ENCODE assay signal across 26 cellular contexts in genomic region chr4:170591076-170591475, GRCh38.
"Had no signal": no experiment of that assay in that cellular context is flagged by ENCODE, and none has a peak within 500 bp of the region (broad histone marks: within the 10 kb centered on the region; RNA-seq: fewer than 3 reads in every experiment).

No MANE protein-coding gene starts in this region.

- H3K27me3 Mint-ChIP-seq: activated CD4-positive, alpha-beta memory T cell treated with anti-CD3 and anti-CD28 coated beads for 36 hours; activated naive CD8-positive, alpha-beta T cell treated with anti-CD3 and anti-CD28 coated beads, Interleukin-2, amount 50 U/mL, for 24 hours; naive thymus-derived CD4-positive, alpha-beta T cell; stimulated activated memory B cell treated with anti-CD40 and anti-IgM and Interleukin-4, amounts not matched to agents 10 μg/mL and 1 μg/mL and 100 μg/mL, for 72 hours had no signal

- H3K9me3 Mint-ChIP-seq: activated T-helper 1 cell treated with anti-CD3 and anti-CD28 coated beads, Interleukin-12 subunit alpha, Interleukin-12 subunit beta, Interleukin-2, Interleukin-4 antibody, amounts not matched to agents 30 ng/mL and 10 ng/mL and 1 ng/mL, durations not matched to agents 14 hours and 24 hours and 36 hours; neural crest cell; stimulated activated memory B cell treated with anti-CD40 and anti-IgM and Interleukin-4, amounts not matched to agents 10 μg/mL and 1 μg/mL and 100 μg/mL, for 72 hours; T-helper 1 cell treated with Interleukin-12 subunit alpha and Interleukin-12 subunit beta and Interleukin-4 antibody, amounts not matched to agents 30 μg/mL and 1 μg/mL, for 36 hours had no signal

- H3K27ac Mint-ChIP-seq: activated CD4-positive, alpha-beta memory T cell treated with anti-CD3 and anti-CD28 coated beads for 36 hours; activated naive CD8-positive, alpha-beta T cell treated with anti-CD3 and anti-CD28 coated beads, Interleukin-2, amount 50 U/mL, for 24 hours; activated T-helper 1 cell treated with anti-CD3 and anti-CD28 coated beads, Interleukin-12 subunit alpha, Interleukin-12 subunit beta, Interleukin-2, Interleukin-4 antibody, amounts not matched to agents 30 ng/mL and 10 ng/mL and 1 ng/mL, durations not matched to agents 14 hours and 24 hours and 36 hours; naive thymus-derived CD4-positive, alpha-beta T cell; stimulated activated memory B cell treated with anti-CD40 and anti-IgM and Interleukin-4, amounts not matched to agents 10 μg/mL and 1 μg/mL and 100 μg/mL, for 72 hours; T-helper 1 cell treated with Interleukin-12 subunit alpha and Interleukin-12 subunit beta and Interleukin-4 antibody, amounts not matched to agents 30 μg/mL and 1 μg/mL, for 36 hours had no signal

- H3K4me3 ChIP-seq: esophagus muscularis mucosa, heart left ventricle, right lobe of liver, skin epidermis, stomach, transverse colon, uterus had no signal

- H3K36me3 Mint-ChIP-seq: activated CD4-positive, alpha-beta memory T cell treated with anti-CD3 and anti-CD28 coated beads for 36 hours; naive thymus-derived CD4-positive, alpha-beta T cell; stimulated activated memory B cell treated with anti-CD40 and anti-IgM and Interleukin-4, amounts not matched to agents 10 μg/mL and 1 μg/mL and 100 μg/mL, for 72 hours had no signal

- H3K27ac ChIP-seq: brain microvascular endothelial cell, esophagus muscularis mucosa, heart left ventricle, right lobe of liver, skin epidermis, stomach, transverse colon, uterus had no signal

- H3K4me3 Mint-ChIP-seq: activated CD4-positive, alpha-beta memory T cell treated with anti-CD3 and anti-CD28 coated beads for 36 hours; activated naive CD8-positive, alpha-beta T cell treated with anti-CD3 and anti-CD28 coated beads, Interleukin-2, amount 50 U/mL, for 24 hours; activated T-helper 1 cell treated with anti-CD3 and anti-CD28 coated beads, Interleukin-12 subunit alpha, Interleukin-12 subunit beta, Interleukin-2, Interleukin-4 antibody, amounts not matched to agents 30 ng/mL and 10 ng/mL and 1 ng/mL, durations not matched to agents 14 hours and 24 hours and 36 hours; naive thymus-derived CD4-positive, alpha-beta T cell; neural crest cell; stimulated activated memory B cell treated with anti-CD40 and anti-IgM and Interleukin-4, amounts not matched to agents 10 μg/mL and 1 μg/mL and 100 μg/mL, for 72 hours; T-helper 1 cell treated with Interleukin-12 subunit alpha and Interleukin-12 subunit beta and Interleukin-4 antibody, amounts not matched to agents 30 μg/mL and 1 μg/mL, for 36 hours had no signal

- H3K27me3 ChIP-seq: brain microvascular endothelial cell, esophagus muscularis mucosa, heart left ventricle, right lobe of liver, stomach, transverse colon, uterus had no signal

- DNase-seq: activated CD4-positive, alpha-beta memory T cell treated with anti-CD3 and anti-CD28 coated beads for 36 hours; activated CD4-positive, alpha-beta T cell treated with anti-CD3 and anti-CD28 coated beads for 48 hours; activated CD4-positive, CD25-positive, alpha-beta regulatory T cell; activated gamma-delta T cell; activated naive CD4-positive, alpha-beta T cell treated with anti-CD3 and anti-CD28 coated beads, Interleukin-2, amount 50 U/mL, for 16 hours; activated naive CD8-positive, alpha-beta T cell treated with anti-CD3 and anti-CD28 coated beads, Interleukin-2, amount 50 U/mL, for 24 hours; anterior cingulate cortex; brain microvascular endothelial cell; central memory CD4-positive, alpha-beta T cell; effector memory CD4-positive, alpha-beta T cell; heart left ventricle; left colon; mesenchymal stem cell; naive thymus-derived CD4-positive, alpha-beta T cell; posterior cingulate gyrus; right lobe of liver; stimulated activated CD4-positive, alpha-beta T cell treated with anti-CD3 and anti-CD28 coated beads, Interleukin-2, amount 100 ng/mL, for 24 hours; stomach; transverse colon; uterus had no signal

- ATAC-seq: activated naive CD8-positive, alpha-beta T cell treated with anti-CD3 and anti-CD28 coated beads, Interleukin-2, amount 50 U/mL, for 24 hours; heart left ventricle; left colon; naive thymus-derived CD4-positive, alpha-beta T cell; right lobe of liver; stimulated activated memory B cell treated with anti-CD40 and anti-IgM and Interleukin-4, amounts not matched to agents 10 μg/mL and 1 μg/mL and 100 μg/mL, for 72 hours had no signal

- H3K4me1 Mint-ChIP-seq: activated naive CD8-positive, alpha-beta T cell treated with anti-CD3 and anti-CD28 coated beads, Interleukin-2, amount 50 U/mL, for 24 hours; naive thymus-derived CD4-positive, alpha-beta T cell; neural crest cell; stimulated activated memory B cell treated with anti-CD40 and anti-IgM and Interleukin-4, amounts not matched to agents 10 μg/mL and 1 μg/mL and 100 μg/mL, for 72 hours had no signal

- H3K9me3 ChIP-seq: esophagus muscularis mucosa, heart left ventricle, right lobe of liver, stomach, transverse colon, uterus had no signal

- H3K4me1 ChIP-seq: esophagus muscularis mucosa, heart left ventricle, right lobe of liver, stomach, transverse colon, uterus had no signal

- H3K36me3 ChIP-seq: brain microvascular endothelial cell, esophagus muscularis mucosa, heart left ventricle, right lobe of liver, stomach, transverse colon, uterus had no signal
